Comparison of ENCODE assay signal across 11 cellular contexts in the genomic region with DNA sequence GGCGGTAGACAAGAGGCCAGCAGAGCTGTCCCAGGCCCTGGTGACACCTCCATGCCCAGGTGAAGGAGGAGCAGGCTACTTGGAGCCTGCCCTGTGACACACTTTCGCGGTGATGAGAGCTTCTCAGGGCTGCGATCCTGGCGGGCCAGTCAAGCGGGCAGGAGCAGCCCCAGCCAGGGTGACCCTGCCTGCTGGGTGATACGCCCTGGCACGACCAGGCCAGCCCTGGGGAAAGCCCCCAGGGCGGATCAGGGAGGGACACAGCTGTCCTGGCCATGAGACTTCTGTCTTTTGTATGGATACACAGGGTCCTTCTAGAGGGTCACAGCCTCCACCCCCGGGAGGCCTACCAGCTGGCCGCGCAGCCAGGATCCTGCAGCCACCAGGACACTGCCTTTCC. TPM values are rescaled to one million over a fixed set of nuclear protein-coding genes. Genes with fewer than 3 reads are reported as not detected.
DNase-seq lines count a peak whose midpoint lies in the region; ATAC-seq and TF ChIP-seq lines count a peak whose summit lies in the region.
"Had no signal": no experiment of that assay in that cellular context is flagged by ENCODE, and none has a peak within 500 bp of the region (broad histone marks: within the 10 kb centered on the region; RNA-seq: fewer than 3 reads in every experiment).

No MANE protein-coding gene starts in this region.

- H3K4me3 ChIP-seq in BLaER1 treated with 17β-estradiol and CSF1 and Interleukin-3, amounts not matched to agents 10 nM and 100 nM = peak overlapping the region in 9 of 10 experiments; percentile 9 to 54 (median 41); a peak in 17 of 20 replicates
- no peak overlapping the region for H3K4me3 ChIP-seq in NT2/D1 (ENCODE audit: insufficient read length, low read depth)
- peak overlapping the region in 14 of 59 donors; percentile 2 to 36 (median 16) for H3K4me3 ChIP-seq in dorsolateral prefrontal cortex
- H3K4me3 ChIP-seq in mucosa of stomach (ENCODE audit: low read length) = no peak overlapping the region
- H3K4me3 ChIP-seq: cardiac muscle cell had no signal

- no peak for TF ChIP-seq CTCF in dorsolateral prefrontal cortex (IDR thresholded peaks at IDR 0.05 in 54 of 56, conservative IDR thresholded peaks at IDR 0.05 in 2 of 56; ENCODE audit: low read depth in 1 of 56, partially characterized antibody in 56 of 56)

- H3K27ac ChIP-seq in BLaER1 treated with 17β-estradiol and CSF1 and Interleukin-3, amounts not matched to agents 10 nM and 100 nM = peak overlapping the region; percentile 84 to 98 (median 95)
- peak overlapping the region in 58 of 59 donors; percentile 47 to 97 (median 92) for H3K27ac ChIP-seq in dorsolateral prefrontal cortex
- H3K27ac ChIP-seq: cardiac muscle cell had no signal

- ATAC-seq in HG02840 (IDR thresholded peaks at IDR 0.05; ENCODE audit: low FRiP score, unreplicated experiment) = no peak

- peak overlapping the region; percentile 83 to 100 (median 97) for H3K4me2 ChIP-seq in BLaER1 treated with 17β-estradiol and CSF1 and Interleukin-3, amounts not matched to agents 10 nM and 100 nM

- H3K4me1 ChIP-seq in BLaER1 treated with 17β-estradiol and CSF1 and Interleukin-3, amounts not matched to agents 10 nM and 100 nM = peaks cover 98 to 100% (median 100%) of the 10 kb centered on the region in 10 experiments
- H3K4me1 ChIP-seq in NT2/D1 (ENCODE audit: insufficient read depth, insufficient read length) (peaks cover 8% of the 10 kb centered on the region), mucosa of stomach (ENCODE audit: control insufficient read depth, insufficient read depth, low read length) (peaks cover 41% of the 10 kb centered on the region)

- H4K20me1 ChIP-seq in BLaER1 treated with 17β-estradiol and CSF1 and Interleukin-3, amounts not matched to agents 10 nM and 100 nM = peaks cover 0 to 54% (median 5%) of the 10 kb centered on the region in 11 experiments; a peak in 8 of 22 replicates

- DNase-seq in NT2/D1 (ENCODE audit: low read depth, low spot score) (no peak), dorsolateral prefrontal cortex (peak in 6 of 10 donors; percentile 27 to 64 (median 53)), RKO (ENCODE audit: low spot score) (no peak), NCI-H2196 (lab: John Stamatoyannopoulos, UW; ENCODE audit: unreplicated experiment) (no peak), MV-4-11 (lab: John Stamatoyannopoulos, UW) (no peak)
- DNase-seq: foreskin fibroblast, NCI-H1694 treated with DMSO at 0.1 percent for 48 hours had no signal

- peaks cover 0 to 11% (median 6%) of the 10 kb centered on the region in 11 experiments; a peak in 9 of 22 replicates for H3K9me3 ChIP-seq in BLaER1 treated with 17β-estradiol and CSF1 and Interleukin-3, amounts not matched to agents 10 nM and 100 nM (replicated peaks in 1 of 11)
- H3K9me3 ChIP-seq in NT2/D1 (ENCODE audit: insufficient read depth, low read length) (no peaks in the 10 kb centered on the region), mucosa of stomach (ENCODE audit: control insufficient read depth, low read length) (no peaks in the 10 kb centered on the region)

- H3K36me3 ChIP-seq in BLaER1 treated with 17β-estradiol and CSF1 and Interleukin-3, amounts not matched to agents 10 nM and 100 nM = peaks cover 6 to 75% (median 54%) of the 10 kb centered on the region in 11 experiments; a peak in 19 of 22 replicates
- H3K36me3 ChIP-seq in NT2/D1 (ENCODE audit: insufficient read depth, insufficient read length, low read length) (peaks cover 41% of the 10 kb centered on the region), mucosa of stomach (ENCODE audit: control insufficient read depth, insufficient read depth, low read length) (peaks cover 4% of the 10 kb centered on the region)
- H3K36me3 ChIP-seq: cardiac muscle cell had no signal

- intact Hi-C loops in dorsolateral prefrontal cortex (cut with DNase I) = no loop called here

- H3K9ac ChIP-seq in BLaER1 treated with 17β-estradiol and CSF1 and Interleukin-3, amounts not matched to agents 10 nM and 100 nM = peak overlapping the region; percentile 76 to 97 (median 84)
- H3K9ac ChIP-seq in NT2/D1 (ENCODE audit: insufficient read length, low read depth) (peak overlapping the region; percentile 44), mucosa of stomach (ENCODE audit: low read length) (peak overlapping the region; percentile 7)

- no peaks in the 10 kb centered on the region for H3K27me3 ChIP-seq in BLaER1 treated with 17β-estradiol and CSF1 and Interleukin-3, amounts not matched to agents 10 nM and 100 nM
- H3K27me3 ChIP-seq in NT2/D1 (ENCODE audit: insufficient read depth, insufficient read length) (no peaks in the 10 kb centered on the region), dorsolateral prefrontal cortex (no peaks in the 10 kb centered on the region), mucosa of stomach (ENCODE audit: control insufficient read depth, insufficient read depth, low read length) (no peaks in the 10 kb centered on the region)
- H3K27me3 ChIP-seq: cardiac muscle cell had no signal

RNA-seq across cellular contexts. Expression of gene DNM2, which starts 13.1 kb away (rescaled TPM):
- 100 to 1,000 TPM in 115 of 120 experiments, 10 to 100 TPM in 5; 88.3 to 281 (median 146) TPM for total RNA-seq in dorsolateral prefrontal cortex

RNA-seq across cellular contexts. Expression of gene QTRT1, which starts 29.7 kb away (rescaled TPM):
- 100 to 1,000 TPM in 5 of 120 experiments, 10 to 100 TPM in 115; 51.0 to 106 (median 74.7) TPM for total RNA-seq in dorsolateral prefrontal cortex

Comparison
In these comparisons a context has a peak if more than half of its experiments do, and no peak if none do; other contexts are left out.
1. H3K4me3 ChIP-seq: peak in BLaER1 treated with 17β-estradiol and CSF1 and Interleukin-3, amounts not matched to agents 10 nM and 100 nM (9 of 10); none in NT2/D1 (single experiment) and mucosa of stomach (single experiment).
2. H3K9ac ChIP-seq: peak in every context shown above with its lines; median percentile 84 in BLaER1 treated with 17β-estradiol and CSF1 and Interleukin-3, amounts not matched to agents 10 nM and 100 nM; 44 in NT2/D1; 7 in mucosa of stomach.
3. DNase-seq: peak in dorsolateral prefrontal cortex (6 of 10); none in NT2/D1 (single experiment), RKO (single experiment), NCI-H2196 (single experiment) and MV-4-11 (single experiment).